8 cellular contexts compared by ENCODE assay signal in genomic region chr2:219029829-219030165, GRCh38. TPM values are rescaled to one million over a fixed set of nuclear protein-coding genes. Genes with fewer than 3 reads are reported as not detected.
A peak's percentile ranks its signal among the peaks of the same experiment; 100 is the strongest.
DNase-seq lines count a peak whose midpoint lies in the region; ATAC-seq and TF ChIP-seq lines count a peak whose summit lies in the region.

No MANE protein-coding gene starts in this region.

- H3K4me1 Mint-ChIP-seq in natural killer cell treated with Interleukin-12 subunit alpha and Interleukin-12 subunit beta and Interleukin-15 and Interleukin-18, amount 100 ng/mL, for 72 hours (ENCODE audit: low read depth in 2 of 2) = no peaks in the 10 kb centered on the region
- peaks cover 1 to 5% of the 10 kb centered on the region in 2 donors for H3K4me1 Mint-ChIP-seq in stimulated activated naive B cell treated with anti-CD40 and anti-IgM and Interleukin-4, amounts not matched to agents 10 μg/mL and 1 μg/mL and 100 μg/mL, for 72 hours

- H3K27ac Mint-ChIP-seq in natural killer cell treated with Interleukin-12 subunit alpha and Interleukin-12 subunit beta and Interleukin-15 and Interleukin-18, amount 100 ng/mL, for 72 hours = no peak overlapping the region
- H3K27ac Mint-ChIP-seq in stimulated activated naive B cell treated with anti-CD40 and anti-IgM and Interleukin-4, amounts not matched to agents 10 μg/mL and 1 μg/mL and 100 μg/mL, for 72 hours = no peak overlapping the region

- H3K4me1 ChIP-seq in OCI-LY1 (ENCODE audit: insufficient read depth, low read length, severe bottlenecking) = no peaks in the 10 kb centered on the region
- no peaks in the 10 kb centered on the region for H3K4me1 ChIP-seq in esophagus squamous epithelium

- WGBS in esophagus squamous epithelium, 2 donors = 27 to 37% methylated on average over 5 of the region's 9 CpGs

- no peaks in the 10 kb centered on the region for H4K20me1 ChIP-seq in OCI-LY1 (ENCODE audit: insufficient read depth, low read length)

- H3K4me3 Mint-ChIP-seq in natural killer cell treated with Interleukin-12 subunit alpha and Interleukin-12 subunit beta and Interleukin-15 and Interleukin-18, amount 100 ng/mL, for 72 hours = no peak overlapping the region
- H3K4me3 Mint-ChIP-seq in stimulated activated naive B cell treated with anti-CD40 and anti-IgM and Interleukin-4, amounts not matched to agents 10 μg/mL and 1 μg/mL and 100 μg/mL, for 72 hours = no peak overlapping the region

- no peak overlapping the region for H3K4me2 ChIP-seq in OCI-LY1 (ENCODE audit: low read length)

- H3K4me3 ChIP-seq in OCI-LY1 (ENCODE audit: low read depth, low read length, poor library complexity, severe bottlenecking) = no peak overlapping the region
- H3K4me3 ChIP-seq in esophagus squamous epithelium = no peak overlapping the region

- peaks cover 5% of the 10 kb centered on the region; the same call in 1 of the 2 replicates for H3K27me3 ChIP-seq in OCI-LY1 (ENCODE audit: insufficient read depth, low read length)
- peaks cover 0 to 90% (median 1%) of the 10 kb centered on the region in 4 donors for H3K27me3 ChIP-seq in esophagus squamous epithelium

- no peak overlapping the region for H3K9ac ChIP-seq in OCI-LY1 (ENCODE audit: low read length)

- H3K9me3 ChIP-seq in OCI-LY1 (ENCODE audit: low read length) (no peaks in the 10 kb centered on the region), esophagus squamous epithelium (no peaks in the 10 kb centered on the region)

- H3K27me3 Mint-ChIP-seq in natural killer cell treated with Interleukin-12 subunit alpha and Interleukin-12 subunit beta and Interleukin-15 and Interleukin-18, amount 100 ng/mL, for 72 hours = peaks cover 23 to 30% of the 10 kb centered on the region in 2 donors
- H3K27me3 Mint-ChIP-seq in stimulated activated naive B cell treated with anti-CD40 and anti-IgM and Interleukin-4, amounts not matched to agents 10 μg/mL and 1 μg/mL and 100 μg/mL, for 72 hours = peaks cover 41 to 65% of the 10 kb centered on the region in 2 donors

- H3K36me3 Mint-ChIP-seq in natural killer cell treated with Interleukin-12 subunit alpha and Interleukin-12 subunit beta and Interleukin-15 and Interleukin-18, amount 100 ng/mL, for 72 hours = no peaks in the 10 kb centered on the region
- no peaks in the 10 kb centered on the region for H3K36me3 Mint-ChIP-seq in stimulated activated naive B cell treated with anti-CD40 and anti-IgM and Interleukin-4, amounts not matched to agents 10 μg/mL and 1 μg/mL and 100 μg/mL, for 72 hours

- ATAC-seq in GM18909 (IDR thresholded peaks at IDR 0.05; ENCODE audit: poor library complexity, unreplicated experiment) = peak; percentile 80
- peak; percentile 71 to 78 for ATAC-seq in natural killer cell treated with Interleukin-12 subunit alpha and Interleukin-12 subunit beta and Interleukin-15 and Interleukin-18, amount 100 ng/mL, for 72 hours
- ATAC-seq in stimulated activated naive B cell treated with anti-CD40 and anti-IgM and Interleukin-4, amounts not matched to agents 10 μg/mL and 1 μg/mL and 100 μg/mL, for 72 hours (replicated peaks) = peak; percentile 88 to 92

- no peaks in the 10 kb centered on the region for H3K9me2 ChIP-seq in OCI-LY1 (ENCODE audit: low read depth, low read length)

- H2AFZ ChIP-seq in OCI-LY1 (ENCODE audit: low read length) = no peak overlapping the region

- H3K79me2 ChIP-seq in OCI-LY1 (ENCODE audit: insufficient read depth, low read length) = no peaks in the 10 kb centered on the region

- H3K27ac ChIP-seq in OCI-LY1 (ENCODE audit: low read depth, low read length, poor library complexity, severe bottlenecking) (no peak overlapping the region), esophagus squamous epithelium (no peak overlapping the region)

- intact Hi-C loops in esophagus squamous epithelium (cut with DNase I) = no loop called here

- DNase-seq in AG09319 (ENCODE audit: extremely low read depth, low read depth) (peak; percentile 35), HS-5 (ENCODE audit: low read depth) (peak; percentile 31), activated T-cell treated with anti-CD3 and anti-CD28 coated beads for 1 hour (ENCODE audit: low read depth) (peak; percentile 70), esophagus squamous epithelium (lab: John Stamatoyannopoulos, UW) (peak; percentile 23)
- DNase-seq in natural killer cell treated with Interleukin-12 subunit alpha and Interleukin-12 subunit beta and Interleukin-15 and Interleukin-18, amount 100 ng/mL, for 72 hours (ENCODE audit: low spot score) = peak; percentile 80
- DNase-seq in stimulated activated naive B cell treated with anti-CD40 and anti-IgM and Interleukin-4, amounts not matched to agents 10 μg/mL and 1 μg/mL and 100 μg/mL, for 72 hours = peak; percentile 44

- H3K36me3 ChIP-seq in OCI-LY1 (ENCODE audit: insufficient read depth, low read length) (no peaks in the 10 kb centered on the region), esophagus squamous epithelium (no peaks in the 10 kb centered on the region)

- TF ChIP-seq CTCF in AG09319 (IDR thresholded peaks at IDR 0.05; ENCODE audit: low read depth, low read length) (peak; percentile 91), OCI-LY1 (IDR thresholded peaks at IDR 0.05; ENCODE audit: low read length) (peak; percentile 90), esophagus squamous epithelium (IDR thresholded peaks at IDR 0.05) (peak; percentile 84 to 95 (median 90))

- TF ChIP-seq POLR2A in esophagus squamous epithelium (IDR thresholded peaks at IDR 0.05) = no peak

- no peaks in the 10 kb centered on the region; the same call in 1 of the 2 replicates for H3F3A ChIP-seq in OCI-LY1 (ENCODE audit: insufficient read depth, low read length)

- H3K9me3 Mint-ChIP-seq in natural killer cell treated with Interleukin-12 subunit alpha and Interleukin-12 subunit beta and Interleukin-15 and Interleukin-18, amount 100 ng/mL, for 72 hours = no peaks in the 10 kb centered on the region
- no peaks in the 10 kb centered on the region for H3K9me3 Mint-ChIP-seq in stimulated activated naive B cell treated with anti-CD40 and anti-IgM and Interleukin-4, amounts not matched to agents 10 μg/mL and 1 μg/mL and 100 μg/mL, for 72 hours

RNA-seq across cellular contexts. Expression of gene CFAP65, which starts 11.5 kb away (rescaled TPM):
- under 1 TPM in 1 of 4 donors, not detected in 3; 0.19 TPM for total RNA-seq in esophagus squamous epithelium
- total RNA-seq in natural killer cell treated with Interleukin-12 subunit alpha and Interleukin-12 subunit beta and Interleukin-15 and Interleukin-18, amount 100 ng/mL, for 72 hours = not detected

RNA-seq across cellular contexts. Expression of gene IHH, which starts 30.9 kb away (rescaled TPM):
- under 1 TPM in 1 of 4 donors, not detected in 3; 0.38 TPM for total RNA-seq in esophagus squamous epithelium
- total RNA-seq in natural killer cell treated with Interleukin-12 subunit alpha and Interleukin-12 subunit beta and Interleukin-15 and Interleukin-18, amount 100 ng/mL, for 72 hours = under 1 TPM in 1 of 2 donors, not detected in 1; 0.28 TPM

RNA-seq across cellular contexts. Expression of gene CRYBA2, which starts 36.6 kb away (rescaled TPM):
- not detected for total RNA-seq in esophagus squamous epithelium
- not detected for total RNA-seq in natural killer cell treated with Interleukin-12 subunit alpha and Interleukin-12 subunit beta and Interleukin-15 and Interleukin-18, amount 100 ng/mL, for 72 hours

RNA-seq across cellular contexts. Expression of gene FEV, which starts 44.8 kb away (rescaled TPM):
- 1 to 10 TPM in 1 of 4 donors, not detected in 3; 2.1 TPM for total RNA-seq in esophagus squamous epithelium
- not detected for total RNA-seq in natural killer cell treated with Interleukin-12 subunit alpha and Interleukin-12 subunit beta and Interleukin-15 and Interleukin-18, amount 100 ng/mL, for 72 hours

Comparison
In these comparisons a context has a peak if more than half of its experiments do, and no peak if none do; other contexts are left out.
1. DNase-seq: peak in every context shown above with its lines; median percentile 80 in natural killer cell treated with Interleukin-12 subunit alpha and Interleukin-12 subunit beta and Interleukin-15 and Interleukin-18, amount 100 ng/mL, for 72 hours; 70 in activated T-cell treated with anti-CD3 and anti-CD28 coated beads for 1 hour; 44 in stimulated activated naive B cell treated with anti-CD40 and anti-IgM and Interleukin-4, amounts not matched to agents 10 μg/mL and 1 μg/mL and 100 μg/mL, for 72 hours; 35 in AG09319; 31 in HS-5; 23 in esophagus squamous epithelium.